In the genomic region with DNA sequence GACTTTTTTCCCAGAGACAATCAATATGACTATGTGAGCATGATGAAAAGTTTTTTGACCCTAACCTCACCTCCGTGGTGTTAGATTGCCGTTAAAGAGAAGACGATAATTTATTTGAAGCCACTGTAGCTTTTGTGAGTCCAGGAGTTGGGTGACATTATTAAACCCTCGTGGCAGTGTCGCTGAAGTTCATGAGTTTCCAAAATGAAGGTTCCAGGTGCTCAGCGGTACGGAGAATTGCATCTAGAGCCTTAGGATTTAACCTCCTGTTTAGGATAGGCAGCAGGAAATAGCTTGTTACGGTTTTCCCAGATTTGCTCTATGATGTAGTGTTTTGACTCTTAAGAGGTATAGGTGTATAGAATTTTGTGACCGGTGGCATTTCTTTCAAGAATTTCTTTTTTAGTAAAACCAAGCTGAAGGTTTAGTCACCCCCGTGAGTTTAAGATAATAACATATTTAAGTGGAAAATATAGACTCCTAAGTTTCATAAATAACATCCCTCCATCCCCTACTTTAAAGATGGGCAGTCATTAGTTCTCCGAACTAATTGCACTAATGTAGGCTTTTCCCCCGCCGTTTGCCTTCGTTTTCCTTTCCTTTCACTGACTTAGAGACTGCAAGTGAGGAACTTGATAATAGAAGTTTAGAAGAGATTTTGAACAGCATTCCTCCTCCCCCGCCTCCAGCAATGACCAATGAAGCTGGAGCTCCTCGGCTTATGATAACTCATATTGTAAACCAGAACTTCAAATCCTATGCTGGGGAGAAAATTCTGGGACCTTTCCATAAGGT, we compare ENCODE assay signal across 8 cellular contexts. TPM values are rescaled to one million over a fixed set of nuclear protein-coding genes. Genes with fewer than 3 reads are reported as not detected.
A peak's percentile ranks its signal among the peaks of the same experiment; 100 is the strongest.
DNase-seq lines count a peak whose midpoint lies in the region; ATAC-seq, FAIRE-seq and TF ChIP-seq lines count a peak whose summit lies in the region.

No MANE protein-coding gene starts in this region.

- no peak overlapping the region for H3K27ac ChIP-seq in duodenal mucosa (ENCODE audit: low read depth, low read length)

- TF ChIP-seq POLR2A in H54 (IDR thresholded peaks at IDR 0.05; ENCODE audit: low read depth, low read length), result no peak

- H3K9me3 Mint-ChIP-seq in naive B cell, result peaks cover 0 to 3% (median 0%) of the 10 kb centered on the region in 7 donors

- peak; percentile 38 for DNase-seq in BE2C
- DNase-seq in H54 (ENCODE audit: insufficient read length, low spot score), result no peak
- peak; percentile 58 for DNase-seq in RCC 7860 (ENCODE audit: low spot score)
- DNase-seq in naive B cell, result no peak
- no peak for DNase-seq in activated CD4-positive, CD25-positive, alpha-beta regulatory T cell treated with anti-CD3 and anti-CD28 coated beads, Interleukin-2, amount 50 U/mL, for 72 hours

- H3K9me3 ChIP-seq in BE2C (no peaks in the 10 kb centered on the region), duodenal mucosa (ENCODE audit: control insufficient read depth in 1 of 2, low read length in 2 of 2) (no peaks in the 10 kb centered on the region)

- H3K4me1 ChIP-seq in BE2C (0 out of 2 replicates have a peak, but pooled peaks cover 3% of the 10 kb centered on the region), duodenal mucosa (ENCODE audit: control insufficient read depth in 1 of 2, insufficient read depth in 2 of 2, low read length in 2 of 2) (peaks cover 4 to 8% of the 10 kb centered on the region in 2 donors)

- TF ChIP-seq CTCF in BE2C (IDR thresholded peaks at IDR 0.05; ENCODE audit: low read depth, low read length), result no peak

- peaks cover 36 to 41% (median 38%) of the 10 kb centered on the region in 3 donors for H3K4me1 Mint-ChIP-seq in naive B cell

- H3K4me3 ChIP-seq in BE2C (ENCODE audit: low read depth, low read length), result peak overlapping the region; percentile 98
- H3K4me3 ChIP-seq in duodenal mucosa (ENCODE audit: low read depth in 1 of 2, low read length in 2 of 2), result peak overlapping the region; percentile 93 to 99

- H3K36me3 ChIP-seq in BE2C (peaks cover 53% of the 10 kb centered on the region), duodenal mucosa (ENCODE audit: control insufficient read depth in 1 of 2, insufficient read depth in 2 of 2, low read length in 2 of 2) (no peaks in the 10 kb centered on the region)

- ATAC-seq in naive B cell (ENCODE audit: low read depth in 2 of 2), result no peak
- no peak for ATAC-seq in HG02885 (IDR thresholded peaks at IDR 0.05; ENCODE audit: poor library complexity, unreplicated experiment)
- ATAC-seq in GM21526 (IDR thresholded peaks at IDR 0.05; ENCODE audit: low FRiP score, unreplicated experiment), result no peak

- H3K27me3 ChIP-seq in BE2C (no peaks in the 10 kb centered on the region), duodenal mucosa (ENCODE audit: control insufficient read depth in 1 of 2, insufficient read depth in 2 of 2, low read length in 2 of 2) (no peaks in the 10 kb centered on the region)

- H3K27ac Mint-ChIP-seq in naive B cell, result peak overlapping the region in 5 of 6 donors; percentile 28 to 89 (median 50)

- peaks cover 0 to 5% (median 0%) of the 10 kb centered on the region in 3 donors for H3K27me3 Mint-ChIP-seq in naive B cell

- peak overlapping the region; percentile 89 to 99 (median 96) for H3K4me3 Mint-ChIP-seq in naive B cell

- FAIRE-seq in H54 (lab: Jason Lieb, UNC), result peak; percentile 65
- peak; percentile 29 for FAIRE-seq in RCC 7860 (lab: Jason Lieb, UNC)

- H3K9ac ChIP-seq in duodenal mucosa (ENCODE audit: low read depth in 1 of 2, low read length in 2 of 2), result peak overlapping the region; percentile 87 to 91

- H3K36me3 Mint-ChIP-seq in naive B cell, result peaks cover 10% of the 10 kb centered on the region in 2 donors

RNA-seq across cellular contexts. Expression of a gene that starts 2.0 kb away (rescaled TPM):
- 24.7 TPM for polyA plus RNA-seq in BE2C (2012; ENCODE audit: insufficient read depth, insufficient read length, low read depth)
- 10 to 100 TPM; 36.3 to 51.1 (median 46.1) TPM for polyA plus RNA-seq in naive B cell (ENCODE audit: low read depth in 6 of 6)

RNA-seq across cellular contexts. Expression of a gene that starts 2.5 kb away (rescaled TPM):
- polyA plus RNA-seq in BE2C (2012; ENCODE audit: insufficient read depth, insufficient read length, low read depth), result 14.2 TPM
- 1 to 10 TPM; 4.0 to 8.4 (median 5.6) TPM for polyA plus RNA-seq in naive B cell (ENCODE audit: low read depth in 6 of 6)

RNA-seq across cellular contexts. Expression of a gene that starts 48.1 kb away (rescaled TPM):
- polyA plus RNA-seq in BE2C (2012; ENCODE audit: insufficient read depth, insufficient read length, low read depth), result 8.0 TPM
- polyA plus RNA-seq in naive B cell (ENCODE audit: low read depth in 6 of 6), result 10 to 100 TPM in 5 of 6 donors, 1 to 10 TPM in 1; 2.9 to 37.2 (median 27.4) TPM

Comparison
In these comparisons a context has a peak if more than half of its experiments do, and no peak if none do; other contexts are left out.
1. DNase-seq: peak in BE2C (single experiment) and RCC 7860 (single experiment); none in H54 (single experiment), naive B cell (single experiment) and activated CD4-positive, CD25-positive, alpha-beta regulatory T cell treated with anti-CD3 and anti-CD28 coated beads, Interleukin-2, amount 50 U/mL, for 72 hours (single experiment).